10 cellular contexts compared by ENCODE assay signal in the genomic region with DNA sequence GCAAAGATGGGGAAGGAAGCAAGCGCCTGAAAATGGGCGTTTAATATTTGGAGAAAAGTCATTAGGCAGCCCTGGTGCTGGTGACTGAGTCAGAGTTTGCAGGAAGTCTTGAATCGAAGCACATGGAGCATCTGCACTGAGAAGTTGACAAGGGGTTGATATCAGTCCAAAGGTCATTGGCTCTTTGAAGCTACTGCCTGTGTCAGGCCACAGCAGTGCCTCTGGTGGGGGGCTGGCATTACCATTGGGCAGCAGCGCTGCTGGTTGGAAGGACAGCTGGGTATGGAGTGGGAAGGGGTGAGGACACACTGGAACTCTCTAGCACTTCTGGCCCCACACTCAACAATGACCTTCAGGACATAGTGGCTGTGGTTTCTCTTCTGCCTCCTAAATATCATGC.
A peak's percentile ranks its signal among the peaks of the same experiment; 100 is the strongest.
DNase-seq lines count a peak whose midpoint lies in the region; ATAC-seq lines count a peak whose summit lies in the region.
"Had no signal": no experiment of that assay in that cellular context is flagged by ENCODE, and none has a peak within 500 bp of the region (broad histone marks: within the 10 kb centered on the region; RNA-seq: fewer than 3 reads in every experiment).

No MANE protein-coding gene starts in this region.

- H3K9me3 Mint-ChIP-seq in T-cell (peaks cover 0 to 19% (median 7%) of the 10 kb centered on the region in 3 donors), immature natural killer cell (no peaks in the 10 kb centered on the region)

- H3K36me3 Mint-ChIP-seq in T-cell, result no peaks in the 10 kb centered on the region
- no peaks in the 10 kb centered on the region for H3K36me3 Mint-ChIP-seq in immature natural killer cell

- CTCF ChIA-PET in T-cell (lab: Charles Lee), result interaction anchor here in 1 of 2 donors (0.6 kb wide), 1 partner anchor 107 kb away, joined by 3 read pairs; no protein-coding TSS in a partner anchor

- H3K4me3 Mint-ChIP-seq in T-cell (peak overlapping the region in 1 of 3 donors; percentile 45), immature natural killer cell (peak overlapping the region; percentile 67 to 81 (median 79))
- H3K4me3 Mint-ChIP-seq: endodermal cell had no signal

- DNase-seq in T-cell, result peak in 1 of 34 experiments; percentile 7
- no peak for DNase-seq in immature natural killer cell
- DNase-seq in amygdala (lab: John Stamatoyannopoulos, UW), result no peak
- no peak for DNase-seq in RKO (ENCODE audit: low spot score)
- no peak for DNase-seq in NCI-H82 (lab: John Stamatoyannopoulos, UW)
- no peak for DNase-seq in C1 segment of cervical spinal cord (lab: John Stamatoyannopoulos, UW)
- DNase-seq: endodermal cell, hypothalamus had no signal

- H3K4me1 Mint-ChIP-seq in T-cell (peaks cover 46 to 49% (median 47%) of the 10 kb centered on the region in 3 donors), immature natural killer cell (peaks cover 51 to 60% of the 10 kb centered on the region in 2 donors)
- H3K4me1 Mint-ChIP-seq: endodermal cell had no signal

- ATAC-seq in GM18867 (IDR thresholded peaks at IDR 0.05; ENCODE audit: unreplicated experiment) (peak; percentile 6), HG02610 (IDR thresholded peaks at IDR 0.05; ENCODE audit: unreplicated experiment) (peak; percentile 10), T-cell (replicated peaks in 1 of 4) (peak in 2 of 4 experiments; percentile 1 to 28)

- H3K27ac Mint-ChIP-seq in T-cell (peak overlapping the region; percentile 59 to 71), immature natural killer cell (peak overlapping the region; percentile 74 to 94 (median 88))
- H3K27ac Mint-ChIP-seq: endodermal cell had no signal

- H3K27me3 Mint-ChIP-seq in T-cell (peaks cover 0 to 4% of the 10 kb centered on the region in 2 donors), immature natural killer cell (ENCODE audit: low read depth in 3 of 3) (peaks cover 3 to 9% (median 4%) of the 10 kb centered on the region in 3 donors)

- POLR2A ChIA-PET in T-cell (lab: Charles Lee), result no interaction called here
